ENCODE assay signal across 27 cellular contexts in genomic region chr1:21853130-21853424, GRCh38. TPM values are rescaled to one million over a fixed set of nuclear protein-coding genes. Genes with fewer than 3 reads are reported as not detected.
"Had no signal": no experiment of that assay in that cellular context is flagged by ENCODE, and none has a peak within 500 bp of the region (broad histone marks: within the 10 kb centered on the region; RNA-seq: fewer than 3 reads in every experiment).

No MANE protein-coding gene starts in this region.

- H3K27ac ChIP-seq: adrenal gland, RWPE1, SJCRH30, VCaP had no signal

- H3K27me3 ChIP-seq: adrenal gland, MG63, Peyer's patch, SJCRH30 had no signal

- ATAC-seq: activated T-cell treated with anti-CD3 and anti-CD28 coated beads, Interleukin-2, amount 50 U/mL, for 4 hours had no signal

- H3K9me3 ChIP-seq: adrenal gland, MG63, Peyer's patch, SJCRH30, SK-N-SH had no signal

- H3K9ac ChIP-seq: SK-N-SH had no signal

- H3K4me2 ChIP-seq: SK-N-SH had no signal

- H3K4me3 ChIP-seq: adrenal gland, MG63, SJCRH30 had no signal

- H3K4me1 ChIP-seq: adrenal gland, Peyer's patch, SJCRH30 had no signal

- H3K9me2 ChIP-seq: SK-N-SH had no signal

- DNase-seq: activated CD4-positive, alpha-beta memory T cell treated with anti-CD3 and anti-CD28 coated beads for 36 hours; activated CD4-positive, alpha-beta T cell treated with anti-CD3 and anti-CD28 coated beads, Interleukin-2, amount 10 ng/mL, durations not matched to agents 7 days and 5 days; activated CD4-positive, CD25-positive, alpha-beta regulatory T cell; activated CD8-positive, alpha-beta memory T cell treated with anti-CD3 and anti-CD28 coated beads for 24 hours; activated gamma-delta T cell; activated naive CD4-positive, alpha-beta T cell treated with anti-CD3 and anti-CD28 coated beads, Interleukin-2, amount 10 ng/mL, durations not matched to agents 7 days and 5 days; activated naive CD8-positive, alpha-beta T cell treated with anti-CD3 and anti-CD28 coated beads, Interleukin-2, amount 10 ng/mL, durations not matched to agents 7 days and 5 days; activated T-cell treated with anti-CD3 and anti-CD28 coated beads, Interleukin-2, amount 50 U/mL, for 4 hours; anterior cingulate cortex; cerebellar nuclear complex; MG63; NCI-H1105; NCI-H1436; NCI-H187; NCI-H2081; NCI-H510A treated with DMSO at 0.1 percent for 48 hours; NCI-H69; NK-92 treated with Interleukin-12 subunit alpha and Interleukin-12 subunit beta, amount 100 ng/mL, for 24 hours; Peyer's patch; Right ventricle myocardium superior; SJCRH30; SK-N-SH; SW 1271 had no signal

RNA-seq across cellular contexts. Expression of gene LDLRAD2, which starts 41.0 kb away (rescaled TPM):
- total RNA-seq: activated CD4-positive, alpha-beta memory T cell treated with anti-CD3 and anti-CD28 coated beads for 36 hours; activated CD4-positive, alpha-beta T cell treated with anti-CD3 and anti-CD28 coated beads, Interleukin-2, amount 10 ng/mL, durations not matched to agents 7 days and 5 days; activated T-helper 17 cell treated with anti-CD3 and anti-CD28 coated beads, Interleukin-2, amount 50 U/mL, for 72 hours; Right ventricle myocardium superior had no signal
